ENCODE assay signal across 19 cellular contexts in the genomic region with DNA sequence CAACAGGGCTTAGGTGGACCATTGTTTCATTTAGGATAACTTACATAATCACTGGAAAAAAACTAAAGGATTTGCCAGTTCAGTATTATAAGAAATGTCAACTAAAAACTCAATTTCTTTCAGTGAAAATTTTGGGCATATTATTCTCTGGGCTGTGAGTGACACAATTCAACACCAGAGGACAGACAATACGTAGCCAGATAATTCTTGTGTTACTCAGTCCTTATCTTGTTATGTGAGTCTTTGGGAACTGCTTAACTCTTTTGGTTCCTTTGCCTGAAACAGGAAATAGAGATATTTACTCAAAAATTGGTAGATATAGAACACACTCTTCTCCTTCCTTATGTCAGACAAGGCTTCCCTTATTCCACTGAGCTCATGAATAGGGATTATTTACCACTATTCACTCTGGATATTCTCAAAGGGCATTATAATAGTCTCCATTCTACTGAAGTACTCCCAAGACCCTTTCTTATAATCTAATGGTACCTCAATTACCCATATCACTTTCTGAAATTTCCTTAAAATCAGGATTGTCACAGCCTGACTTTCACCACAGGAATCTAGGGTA. TPM values are rescaled to one million over a fixed set of nuclear protein-coding genes. Genes with fewer than 3 reads are reported as not detected.
DNase-seq lines count a peak whose midpoint lies in the region; TF ChIP-seq lines count a peak whose summit lies in the region.
"Had no signal": no experiment of that assay in that cellular context is flagged by ENCODE, and none has a peak within 500 bp of the region (broad histone marks: within the 10 kb centered on the region; RNA-seq: fewer than 3 reads in every experiment).

No MANE protein-coding gene starts in this region.

- peaks cover 43 to 60% of the 10 kb centered on the region in 2 donors for H3K27me3 Mint-ChIP-seq in CD4-positive, alpha-beta memory T cell
- H3K27me3 Mint-ChIP-seq in chondrocyte (ENCODE audit: low read depth) = no peaks in the 10 kb centered on the region

- TF ChIP-seq CTCF in brain microvascular endothelial cell (IDR thresholded peaks at IDR 0.05; ENCODE audit: low read depth, low read length, missing control alignments) = no peak
- TF ChIP-seq CTCF in chondrocyte (IDR thresholded peaks at IDR 0.05) = no peak

- peak overlapping the region; percentile 88 for H3K4me2 ChIP-seq in GM23248 (ENCODE audit: unreplicated experiment)
- H3K4me2 ChIP-seq: PC-9 had no signal

- H3K36me3 Mint-ChIP-seq in CD4-positive, alpha-beta memory T cell = peaks cover 0 to 3% of the 10 kb centered on the region in 2 donors
- peaks cover 3% of the 10 kb centered on the region for H3K36me3 Mint-ChIP-seq in chondrocyte (ENCODE audit: low read depth)
- H3K36me3 Mint-ChIP-seq: IgD-negative memory B cell, T-cell had no signal

- H3K4me3 Mint-ChIP-seq in CD4-positive, alpha-beta memory T cell = no peak overlapping the region
- H3K4me3 Mint-ChIP-seq in chondrocyte (ENCODE audit: unreplicated experiment) = no peak overlapping the region
- H3K4me3 Mint-ChIP-seq: CD8-positive, alpha-beta T cell; IgD-negative memory B cell; T-cell had no signal

- peak overlapping the region; percentile 12; the same call in 1 of the 2 replicates for H3K4me3 ChIP-seq in GM23248
- no peak overlapping the region for H3K4me3 ChIP-seq in brain microvascular endothelial cell (ENCODE audit: low read depth, low read length)
- H3K4me3 ChIP-seq in CD4-positive, alpha-beta memory T cell (ENCODE audit: low read length in 2 of 2) = no peak overlapping the region
- H3K4me3 ChIP-seq: GM12878, PC-9 had no signal

- POLR2A ChIA-PET in CD4-positive, alpha-beta memory T cell (lab: Charles Lee; ENCODE audit: partially characterized antibody) = no interaction called here

- H3K4me1 Mint-ChIP-seq in CD4-positive, alpha-beta memory T cell = peaks cover 6 to 19% (median 13%) of the 10 kb centered on the region in 4 donors
- peaks cover 25% of the 10 kb centered on the region for H3K4me1 Mint-ChIP-seq in chondrocyte (ENCODE audit: low read depth)

- H3K9me2 ChIP-seq in GM23248 (ENCODE audit: insufficient read depth) = no peaks in the 10 kb centered on the region

- in situ Hi-C loops in GM23248 (cut with MboI) = no loop called here
- in situ Hi-C loops in SK-MEL-5 (cut with HindIII; ENCODE audit: low pct_unique_long_range_greater_than_20kb, low sequenced_read_pairs) = no loop called here
- in situ Hi-C loops in brain microvascular endothelial cell (cut with HindIII; ENCODE audit: low pct_ligation_motif_present, low sequenced_read_pairs) = no loop called here

- H3K27ac ChIP-seq in GM23248 (peak overlapping the region; percentile 72), brain microvascular endothelial cell (peak overlapping the region; percentile 56)
- no peak overlapping the region for H3K27ac ChIP-seq in CD4-positive, alpha-beta memory T cell (ENCODE audit: low read depth, low read length)
- H3K27ac ChIP-seq: PC-9 had no signal

- 22 to 23% methylated on average over 1 of the region's 1 CpG for WGBS in GM23248 (ENCODE audit: low coverage in 1 of 2, low lambda C conversion rate in 2 of 2, missing lambda C conversion rate in 2 of 2), 2 experiments

- no peak overlapping the region for H3K27ac Mint-ChIP-seq in CD4-positive, alpha-beta memory T cell
- no peak overlapping the region for H3K27ac Mint-ChIP-seq in chondrocyte (ENCODE audit: unreplicated experiment)
- H3K27ac Mint-ChIP-seq: CD8-positive, alpha-beta T cell; IgD-negative memory B cell; T-cell had no signal

- peaks cover 65% of the 10 kb centered on the region for H3F3A ChIP-seq in GM23248 (ENCODE audit: insufficient read depth)

- H3K9me3 Mint-ChIP-seq in CD4-positive, alpha-beta memory T cell = peaks cover 0 to 1% (median 0%) of the 10 kb centered on the region in 8 donors
- H3K9me3 Mint-ChIP-seq in chondrocyte (ENCODE audit: low read depth) = no peaks in the 10 kb centered on the region
- H3K9me3 Mint-ChIP-seq: CD8-positive, alpha-beta T cell; IgD-negative memory B cell; T-cell had no signal

- H3K9me3 ChIP-seq in GM23248 (ENCODE audit: low read depth) = no peaks in the 10 kb centered on the region
- H3K9me3 ChIP-seq in CD4-positive, alpha-beta memory T cell (ENCODE audit: control insufficient read depth in 1 of 2, low read length in 2 of 2) = no peaks in the 10 kb centered on the region
- H3K9me3 ChIP-seq: BE2C had no signal

- H3K27me3 ChIP-seq in GM23248 (replicated peaks; ENCODE audit: insufficient read depth) (no peaks in the 10 kb centered on the region), brain microvascular endothelial cell (replicated peaks) (no peaks in the 10 kb centered on the region)
- peaks cover 7% of the 10 kb centered on the region for H3K27me3 ChIP-seq in CD4-positive, alpha-beta memory T cell (ENCODE audit: insufficient read depth, low read length)

- CTCF ChIA-PET in CD4-positive, alpha-beta memory T cell (lab: Charles Lee; ENCODE audit: partially characterized antibody) = interaction anchor here (0.9 kb wide), 1 partner anchor 10 kb away, joined by 3 read pairs; no protein-coding TSS in a partner anchor

- intact Hi-C loops in CD4-positive, alpha-beta memory T cell (cut with micrococcal nuclease) = no loop called here

- DNase-seq in GM23248 (peak; percentile 30), SK-MEL-5 (ENCODE audit: low read depth, low spot score) (peak; percentile 66), brain microvascular endothelial cell (peak; percentile 35), iris pigment epithelial cell (ENCODE audit: low read depth) (peak; percentile 56), NCI-H2227 (lab: John Stamatoyannopoulos, UW; ENCODE audit: unreplicated experiment) (no peak), chondrocyte (ENCODE audit: low spot score) (no peak)
- no peak for DNase-seq in CD4-positive, alpha-beta memory T cell
- no peak for DNase-seq in NK-92 treated with Interleukin-12 subunit alpha and Interleukin-12 subunit beta, amount 100 ng/mL, for 24 hours (lab: John Stamatoyannopoulos, UW)
- DNase-seq: BE2C; CD8-positive, alpha-beta T cell; DMS79 treated with DMSO at 0.1 percent for 48 hours; GDM1; NCI-H1105 treated with DMSO at 0.1 percent for 48 hours; NCI-H187; NCI-H748 treated with DMSO at 0.1 percent for 48 hours; PC-9; T-cell had no signal

- H3K9ac ChIP-seq in GM23248 = peak overlapping the region; percentile 13; the same call in 1 of the 2 replicates

- peaks cover 68% of the 10 kb centered on the region for H3K4me1 ChIP-seq in GM23248 (ENCODE audit: insufficient read depth)
- peaks cover 12% of the 10 kb centered on the region for H3K4me1 ChIP-seq in CD4-positive, alpha-beta memory T cell (ENCODE audit: insufficient read depth, low read length)
- H3K4me1 ChIP-seq: BE2C had no signal

- no peaks in the 10 kb centered on the region for H4K20me1 ChIP-seq in GM23248 (ENCODE audit: insufficient read depth)

- H3K79me2 ChIP-seq in GM23248 (ENCODE audit: insufficient read depth) = peaks cover 77% of the 10 kb centered on the region

- no peak overlapping the region for H2AFZ ChIP-seq in GM23248
- H2AFZ ChIP-seq: PC-9 had no signal

- H3K36me3 ChIP-seq in GM23248 (ENCODE audit: low read depth) (0 out of 2 replicates have a peak, but pooled peaks cover 6% of the 10 kb centered on the region), brain microvascular endothelial cell (replicated peaks) (no peaks in the 10 kb centered on the region)
- H3K36me3 ChIP-seq in CD4-positive, alpha-beta memory T cell (ENCODE audit: insufficient read depth, low read length) = no peaks in the 10 kb centered on the region
- H3K36me3 ChIP-seq: BE2C had no signal

RNA-seq across cellular contexts. Expression of a gene that starts 4.9 kb away (rescaled TPM):
- total RNA-seq in GM23248 (2014; rRNA removed; shearing (Covaris generic)) = 20.6 and 24.6 TPM in 2 replicates
- 22.5 and 25.1 TPM in 2 replicates for polyA plus RNA-seq in GM23248 (2016; fragmentation: Nextera tagmentation; extraction: Ambion mirVana)
- 0.59 and 0.63 TPM in 2 replicates for total RNA-seq in SK-MEL-5 (2014; rRNA removed; shearing (Covaris generic))
- 0.38 and 0.63 TPM in 2 replicates for polyA plus RNA-seq in SK-MEL-5 (2015; cell fraction: cytosol; rRNA removed)
- polyA plus RNA-seq in SK-MEL-5 (2015; cell fraction: nucleus; rRNA removed) = 0.24 and 3.7 TPM in 2 replicates
- total RNA-seq in CD4-positive, alpha-beta memory T cell = not detected
- not detected for polyA plus RNA-seq in CD4-positive, alpha-beta memory T cell
- total RNA-seq in chondrocyte = 8.9 to 15.8 TPM (median 10.9 TPM) in 3 replicates
- total RNA-seq: CD8-positive, alpha-beta T cell; T-cell had no signal
- polyA plus RNA-seq: IgD-negative memory B cell had no signal

Comparison
In these comparisons a context has a peak if more than half of its experiments do, and no peak if none do; other contexts are left out.
1. DNase-seq: peak in GM23248 (single experiment), SK-MEL-5 (single experiment), brain microvascular endothelial cell (single experiment) and iris pigment epithelial cell (single experiment); none in CD4-positive, alpha-beta memory T cell (0 of 5), NK-92 treated with Interleukin-12 subunit alpha and Interleukin-12 subunit beta, amount 100 ng/mL, for 24 hours (single experiment), NCI-H2227 (single experiment) and chondrocyte (single experiment).